Comparison of ENCODE assay signal across 8 cellular contexts in genomic region chr17:16407911-16408588, GRCh38. TPM values are rescaled to one million over a fixed set of nuclear protein-coding genes. Genes with fewer than 3 reads are reported as not detected.
DNase-seq lines count a peak whose midpoint lies in the region; ATAC-seq and TF ChIP-seq lines count a peak whose summit lies in the region.

No MANE protein-coding gene starts in this region.

- H3K27ac ChIP-seq in foreskin keratinocyte = no peak overlapping the region

- H3K4me1 ChIP-seq in foreskin keratinocyte = peaks cover 5% of the 10 kb centered on the region

- TF ChIP-seq CTCF in GM20000 (IDR thresholded peaks at IDR 0.05; ENCODE audit: extremely low read depth, missing control alignments) (no peak), foreskin keratinocyte (conservative IDR thresholded peaks at IDR 0.05) (no peak), omental fat pad (IDR thresholded peaks at IDR 0.05) (no peak)

- H3K27me3 ChIP-seq in foreskin keratinocyte = no peaks in the 10 kb centered on the region

- peak; percentile 81 for ATAC-seq in HG03565 (IDR thresholded peaks at IDR 0.05; ENCODE audit: unreplicated experiment)
- ATAC-seq in foreskin keratinocyte = peak; percentile 38
- peak; percentile 35 for ATAC-seq in omental fat pad (ENCODE audit: low FRiP score)

- DNase-seq in GM03348 (ENCODE audit: low spot score) (peak; percentile 33), GM20000 (ENCODE audit: low spot score) (peak; percentile 83), SKM-1 (lab: John Stamatoyannopoulos, UW; ENCODE audit: unreplicated experiment) (peak; percentile 40), foreskin keratinocyte (peak; percentile 40 to 68), omental fat pad (ENCODE audit: low spot score) (peak; percentile 72), OCI-M2 (lab: John Stamatoyannopoulos, UW; ENCODE audit: unreplicated experiment) (no peak), NCI-H1048 (lab: John Stamatoyannopoulos, UW) (no peak)

RNA-seq across cellular contexts. Expression of gene TRPV2, which starts 7.3 kb away (rescaled TPM):
- total RNA-seq in foreskin keratinocyte (0.24 and 0.25 TPM in 2 replicates), omental fat pad (10 to 100 TPM; 12.1 to 47.6 (median 28.9) TPM)
- polyA plus RNA-seq in foreskin keratinocyte = 0.10 and 0.11 TPM in 2 replicates

RNA-seq across cellular contexts. Expression of gene UBB, which starts 27.2 kb away (rescaled TPM):
- total RNA-seq in foreskin keratinocyte (901 and 1,008 TPM in 2 replicates), omental fat pad (1,000 to 10,000 TPM in 1 of 4 donors, 100 to 1,000 TPM in 3; 679 to 1,195 (median 826) TPM)
- polyA plus RNA-seq in foreskin keratinocyte = 904 and 979 TPM in 2 replicates

RNA-seq across cellular contexts. Expression of gene CENPV, which starts 54.8 kb away (rescaled TPM):
- total RNA-seq in foreskin keratinocyte = 5.2 and 5.6 TPM in 2 replicates
- polyA plus RNA-seq in foreskin keratinocyte = 4.6 and 6.2 TPM in 2 replicates
- 10 to 100 TPM; 16.1 to 29.1 (median 23.5) TPM for total RNA-seq in omental fat pad

Comparison
In these comparisons a context has a peak if more than half of its experiments do, and no peak if none do; other contexts are left out.
1. DNase-seq: peak in GM03348 (single experiment), GM20000 (single experiment), SKM-1 (single experiment), foreskin keratinocyte (2 of 2) and omental fat pad (single experiment); none in OCI-M2 (single experiment) and NCI-H1048 (single experiment).
2. RNA of gene TRPV2, which starts 7.3 kb away (total RNA-seq): 12.1 to 47.6 TPM in omental fat pad; 0.24 to 0.25 TPM in foreskin keratinocyte; every median in the first group is over 10 times any median in the second.
3. Peak in every context shown above with its lines, with median percentiles within 50 percentile points of each other: ATAC-seq.